In genomic region chr10:51700228-51700835, GRCh38 we compare ENCODE assay signal across 8 cellular contexts. TPM values are rescaled to one million over a fixed set of nuclear protein-coding genes. Genes with fewer than 3 reads are reported as not detected.
DNase-seq lines count a peak whose midpoint lies in the region; ATAC-seq and TF ChIP-seq lines count a peak whose summit lies in the region.

No MANE protein-coding gene starts in this region.

- peaks cover 40% of the 10 kb centered on the region for H3K4me1 Mint-ChIP-seq in neural crest cell

- peak overlapping the region; percentile 98 for H3K4me3 Mint-ChIP-seq in neural crest cell

- H3K27me3 Mint-ChIP-seq in neural crest cell (ENCODE audit: low read depth): peaks cover 3% of the 10 kb centered on the region

- CTCF ChIA-PET in HEK293 (lab: Yijun Ruan, JAX): interaction anchor here (0.6 to 1.1 kb wide), 2 partner anchors 28 to 310 kb away, joined by 3 read pairs; no protein-coding TSS in a partner anchor

- peak overlapping the region; percentile 100 for H3K27ac Mint-ChIP-seq in neural crest cell (ENCODE audit: unreplicated experiment)

- H3K4me1 ChIP-seq in HEK293 (ENCODE audit: control insufficient read depth, insufficient read depth, low read length): peaks cover 11% of the 10 kb centered on the region

- peak; percentile 23 for DNase-seq in fibroblast of peridontal ligament (ENCODE audit: extremely low read depth)
- DNase-seq in neural crest cell (ENCODE audit: low read depth, low spot score): no peak
- DNase-seq in COR-L47 (lab: John Stamatoyannopoulos, UW): no peak
- DNase-seq in GM13976 (ENCODE audit: low spot score): no peak

- H3K36me3 Mint-ChIP-seq in neural crest cell (ENCODE audit: low read depth): peaks cover 15% of the 10 kb centered on the region

- TF ChIP-seq CTCF in 22Rv1 (IDR thresholded peaks at IDR 0.05) (no peak), HEK293 (tag by site-specific recombination; IDR thresholded peaks at IDR 0.05) (no peak), WI38 (IDR thresholded peaks at IDR 0.05; ENCODE audit: low read depth, low read length) (no peak), neural crest cell (conservative IDR thresholded peaks at IDR 0.05) (no peak), GM13976 (IDR thresholded peaks at IDR 0.05; ENCODE audit: borderline replicate concordance, control extremely low read depth, extremely low read depth, insufficient read depth, missing control alignments) (no peak)

- ATAC-seq in GM19467 (IDR thresholded peaks at IDR 0.05; ENCODE audit: unreplicated experiment): no peak

- H3K9me3 ChIP-seq in HEK293 (ENCODE audit: control insufficient read depth, insufficient read depth, low read depth, low read length): no peaks in the 10 kb centered on the region

- in situ Hi-C loops in GM13976 (cut with MboI; ENCODE audit: low sequenced_read_pairs, unreplicated experiment): no loop called here

- peaks cover 0 to 18% of the 10 kb centered on the region in 2 experiments; a peak in 1 of 3 replicates for H3K36me3 ChIP-seq in HEK293 (ENCODE audit: control insufficient read depth in 2 of 2, insufficient read depth in 1 of 2, low read length in 2 of 2)

- no peaks in the 10 kb centered on the region for H3K9me3 Mint-ChIP-seq in neural crest cell

- H3K4me3 ChIP-seq in HEK293 (ENCODE audit: low read depth, low read length) (peak overlapping the region; percentile 12), WI38 (ENCODE audit: low read depth, low read length) (peak overlapping the region; percentile 93)

- H3K27ac ChIP-seq in 22Rv1 (peak overlapping the region; percentile 96), HEK293 (ENCODE audit: extremely low read depth, low read depth, low read length) (peak overlapping the region; percentile 93)

- POLR2A ChIA-PET in HEK293 (lab: Yijun Ruan, JAX): no interaction called here

TF ChIP-seq in HEK293, 187 proteins besides CTCF, POLR2A, EP300 and RAD21:
- TF ChIP-seq TRIM28 (IDR thresholded peaks at IDR 0.05; ENCODE audit: borderline replicate concordance, low read length) (no peak), ZNF639 (tag by site-specific recombination; IDR thresholded peaks at IDR 0.05) (no peak), ZNF596 (tag by site-specific recombination; IDR thresholded peaks at IDR 0.05) (no peak), ZNF174 (tag by site-specific recombination; IDR thresholded peaks at IDR 0.05) (no peak), ZNF335 (tag by site-specific recombination; conservative IDR thresholded peaks at IDR 0.05) (0 out of 2 replicates have a peak, but pooled peaks have one; percentile 32), ZBTB17 (tag by site-specific recombination; IDR thresholded peaks at IDR 0.05) (no peak), ZNF133 (tag by site-specific recombination; IDR thresholded peaks at IDR 0.05) (peak; percentile 65), ZNF19 (tag by site-specific recombination; IDR thresholded peaks at IDR 0.05; ENCODE audit: low read depth) (no peak), ZSCAN18 (tag by site-specific recombination; IDR thresholded peaks at IDR 0.05) (no peak), YY1 (tag by site-specific recombination; IDR thresholded peaks at IDR 0.05) (no peak), PBX3 (CRISPR knock-in tag; IDR thresholded peaks at IDR 0.05) (no peak), ZNF521 (tag by site-specific recombination; IDR thresholded peaks at IDR 0.05) (no peak)

RNA-seq across cellular contexts. Expression of gene CSTF2T, which starts 0.9 kb away (rescaled TPM):
- 34.0 and 35.3 TPM in 2 replicates for total RNA-seq in neural crest cell
